Comparison of ENCODE assay signal across 15 cellular contexts in genomic region chr1:222404710-222405109, GRCh38.
DNase-seq lines count a peak whose midpoint lies in the region; ATAC-seq and TF ChIP-seq lines count a peak whose summit lies in the region.
"Had no signal": no experiment of that assay in that cellular context is flagged by ENCODE, and none has a peak within 500 bp of the region (broad histone marks: within the 10 kb centered on the region; RNA-seq: fewer than 3 reads in every experiment).

No MANE protein-coding gene starts in this region.

- peaks cover 10% of the 10 kb centered on the region for H3K9me3 Mint-ChIP-seq in T-helper 1 cell treated with Interleukin-12 subunit alpha and Interleukin-12 subunit beta and Interleukin-4 antibody, amounts not matched to agents 30 μg/mL and 1 μg/mL, for 36 hours

- H3K27ac ChIP-seq in WERI-Rb-1: no peak overlapping the region
- H3K27ac ChIP-seq: foreskin keratinocyte, left ventricle myocardium inferior, parathyroid adenoma, transverse colon had no signal

- no peaks in the 10 kb centered on the region for H3K36me3 ChIP-seq in WERI-Rb-1
- H3K36me3 ChIP-seq: left ventricle myocardium inferior, transverse colon had no signal

- H3K27ac Mint-ChIP-seq in T-helper 1 cell treated with Interleukin-12 subunit alpha and Interleukin-12 subunit beta and Interleukin-4 antibody, amounts not matched to agents 30 μg/mL and 1 μg/mL, for 36 hours: no peak overlapping the region
- H3K27ac Mint-ChIP-seq: activated T-cell treated with anti-CD3 and anti-CD28 coated beads, Interleukin-2, amount 50 U/mL, for 24 hours had no signal

- H3K36me3 Mint-ChIP-seq in T-helper 1 cell treated with Interleukin-12 subunit alpha and Interleukin-12 subunit beta and Interleukin-4 antibody, amounts not matched to agents 30 μg/mL and 1 μg/mL, for 36 hours (ENCODE audit: low read depth): no peaks in the 10 kb centered on the region

- H3K4me1 Mint-ChIP-seq in T-helper 1 cell treated with Interleukin-12 subunit alpha and Interleukin-12 subunit beta and Interleukin-4 antibody, amounts not matched to agents 30 μg/mL and 1 μg/mL, for 36 hours (ENCODE audit: low read depth): peaks cover 4% of the 10 kb centered on the region

- no peak overlapping the region for H3K4me3 ChIP-seq in WERI-Rb-1 (ENCODE audit: low read depth, low read length)
- H3K4me3 ChIP-seq: left ventricle myocardium inferior, transverse colon had no signal

- H3K4me3 Mint-ChIP-seq in T-helper 1 cell treated with Interleukin-12 subunit alpha and Interleukin-12 subunit beta and Interleukin-4 antibody, amounts not matched to agents 30 μg/mL and 1 μg/mL, for 36 hours: peak overlapping the region; percentile 33
- H3K4me3 Mint-ChIP-seq: activated T-cell treated with anti-CD3 and anti-CD28 coated beads, Interleukin-2, amount 50 U/mL, for 24 hours had no signal

- DNase-seq in GM10266 (ENCODE audit: extremely low spot score) (peak; percentile 44), GM19240 (ENCODE audit: insufficient read length, low spot score) (peak; percentile 15), T1000 (lab: John Stamatoyannopoulos, UW) (no peak), WERI-Rb-1 (no peak), ureter (ENCODE audit: low spot score) (no peak)
- no peak for DNase-seq in stimulated activated CD4-positive, alpha-beta T cell treated with anti-CD3 and anti-CD28 coated beads, Interleukin-12 subunit alpha, Interleukin-12 subunit beta, amount 100 ng/mL, for 4 hours
- DNase-seq: activated T-cell treated with anti-CD3 and anti-CD28 coated beads, Interleukin-2, amount 50 U/mL, for 24 hours; cerebellar nuclear complex; foreskin keratinocyte; left ventricle myocardium inferior; NCI-H774; transverse colon had no signal

- ATAC-seq in HG02981 (IDR thresholded peaks at IDR 0.05; ENCODE audit: unreplicated experiment): peak; percentile 50
- ATAC-seq: foreskin keratinocyte had no signal

- no peaks in the 10 kb centered on the region for H3K9me3 ChIP-seq in WERI-Rb-1 (ENCODE audit: severe bottlenecking)
- H3K9me3 ChIP-seq: transverse colon had no signal

- no peak for TF ChIP-seq CTCF in GM10266 (IDR thresholded peaks at IDR 0.05; ENCODE audit: control insufficient read depth, insufficient read depth, low read depth, missing control alignments)
- TF ChIP-seq CTCF in WERI-Rb-1 (IDR thresholded peaks at IDR 0.05; ENCODE audit: low read depth, low read length): no peak

- peaks cover 37% of the 10 kb centered on the region for H3K27me3 Mint-ChIP-seq in T-helper 1 cell treated with Interleukin-12 subunit alpha and Interleukin-12 subunit beta and Interleukin-4 antibody, amounts not matched to agents 30 μg/mL and 1 μg/mL, for 36 hours (ENCODE audit: low read depth)
- H3K27me3 Mint-ChIP-seq: activated T-cell treated with anti-CD3 and anti-CD28 coated beads, Interleukin-2, amount 50 U/mL, for 24 hours had no signal

- no peaks in the 10 kb centered on the region for H3K27me3 ChIP-seq in WERI-Rb-1 (ENCODE audit: insufficient read depth, low read depth, severe bottlenecking)
- H3K27me3 ChIP-seq: foreskin keratinocyte, transverse colon had no signal

Comparison
In these comparisons a context has a peak if more than half of its experiments do, and no peak if none do; other contexts are left out.
1. DNase-seq: peak in GM10266 (single experiment) and GM19240 (single experiment); none in stimulated activated CD4-positive, alpha-beta T cell treated with anti-CD3 and anti-CD28 coated beads, Interleukin-12 subunit alpha, Interleukin-12 subunit beta, amount 100 ng/mL, for 4 hours (single experiment), T1000 (single experiment), WERI-Rb-1 (single experiment) and ureter (single experiment).